In genomic region chr10:27783660-27784059, GRCh38 we compare ENCODE assay signal across 8 cellular contexts. TPM values are rescaled to one million over a fixed set of nuclear protein-coding genes. Genes with fewer than 3 reads are reported as not detected.
DNase-seq lines count a peak whose midpoint lies in the region; ATAC-seq and TF ChIP-seq lines count a peak whose summit lies in the region.

No MANE protein-coding gene starts in this region.

- no peaks in the 10 kb centered on the region for H3F3A ChIP-seq in SK-N-SH (replicated peaks; ENCODE audit: insufficient read depth)

- 0% methylated on average over 1 of the region's 1 CpG for WGBS in SK-N-SH (ENCODE audit: low lambda C conversion rate)

- CTCF ChIA-PET in SK-N-SH (lab: Yijun Ruan, JAX): no interaction called here

- H3K27me3 ChIP-seq in SK-N-SH (ENCODE audit: insufficient read depth) (peaks cover 7% of the 10 kb centered on the region; the same call in 1 of the 2 replicates), left lung (peaks cover 0 to 5% of the 10 kb centered on the region in 2 donors)

- POLR2A ChIA-PET in SK-N-SH (lab: Yijun Ruan, JAX): no interaction called here

- H3K36me3 Mint-ChIP-seq in activated naive CD4-positive, alpha-beta T cell treated with anti-CD3 and anti-CD28 coated beads, Interleukin-2, amount 50 U/mL, for 72 hours: peaks cover 7 to 8% of the 10 kb centered on the region in 2 donors

- no peak for TF ChIP-seq RAD21 in SK-N-SH (IDR thresholded peaks at IDR 0.05; ENCODE audit: low read length)

- H3K4me1 ChIP-seq in SK-N-SH (ENCODE audit: control insufficient read depth in 1 of 2, insufficient read depth in 2 of 2, low read depth in 1 of 2, low read length in 1 of 2) (no peaks in the 10 kb centered on the region), left lung (no peaks in the 10 kb centered on the region)

- peak; percentile 21; the same call in 1 of the 2 replicates for TF ChIP-seq CTCF in SK-N-SH (IDR thresholded peaks at IDR 0.05)
- TF ChIP-seq CTCF in left lung (IDR thresholded peaks at IDR 0.05): peak in 1 of 2 donors; percentile 17

- H3K27ac ChIP-seq in SK-N-SH (ENCODE audit: low read depth in 2 of 2, low read length in 1 of 2): no peak overlapping the region
- no peak overlapping the region for H3K27ac ChIP-seq in left lung

- intact Hi-C loops in left lung (cut with DNase I): no loop called here

- DNase-seq in SK-N-SH (no peak), M059J (ENCODE audit: low read depth) (peak; percentile 79), left lung (no peak)
- DNase-seq in activated naive CD4-positive, alpha-beta T cell treated with anti-CD3 and anti-CD28 coated beads, Interleukin-2, amount 50 U/mL, for 72 hours (ENCODE audit: low spot score in 2 of 2): no peak

- no peak for TF ChIP-seq EP300 in SK-N-SH (IDR thresholded peaks at IDR 0.05; ENCODE audit: borderline replicate concordance in 1 of 2, low read depth in 1 of 2, low read length in 1 of 2)

- H2AFZ ChIP-seq in SK-N-SH (ENCODE audit: low read depth): no peak overlapping the region

- no peaks in the 10 kb centered on the region for H3K36me3 ChIP-seq in SK-N-SH (replicated peaks in 1 of 2; ENCODE audit: control insufficient read depth in 1 of 2, insufficient read depth in 2 of 2, low read length in 1 of 2)
- no peaks in the 10 kb centered on the region for H3K36me3 ChIP-seq in left lung

- no peaks in the 10 kb centered on the region for H3K79me2 ChIP-seq in SK-N-SH (ENCODE audit: insufficient read depth)

- H3K9me3 ChIP-seq in SK-N-SH (no peaks in the 10 kb centered on the region), left lung (no peaks in the 10 kb centered on the region)

- H3K9ac ChIP-seq in SK-N-SH: no peak overlapping the region

- H3K4me2 ChIP-seq in SK-N-SH: no peak overlapping the region

- H3K9me3 Mint-ChIP-seq in activated naive CD4-positive, alpha-beta T cell treated with anti-CD3 and anti-CD28 coated beads, Interleukin-2, amount 50 U/mL, for 72 hours: peaks cover 0 to 6% of the 10 kb centered on the region in 2 donors

- no peak for ATAC-seq in SK-N-SH treated with all-trans-retinoic acid at 6 μM for 48 hours
- peak; percentile 36 to 77 for ATAC-seq in activated naive CD4-positive, alpha-beta T cell treated with anti-CD3 and anti-CD28 coated beads, Interleukin-2, amount 50 U/mL, for 72 hours
- peak; percentile 66 for ATAC-seq in left lung
- no peak for ATAC-seq in HG03460 (IDR thresholded peaks at IDR 0.05; ENCODE audit: unreplicated experiment)
- ATAC-seq in HG02571 (IDR thresholded peaks at IDR 0.05; ENCODE audit: unreplicated experiment): no peak
- no peak for ATAC-seq in GM21360 (IDR thresholded peaks at IDR 0.05; ENCODE audit: unreplicated experiment)

- H3K4me3 ChIP-seq in SK-N-SH (ENCODE audit: low read depth in 2 of 2, low read length in 1 of 2): no peak overlapping the region
- H3K4me3 ChIP-seq in left lung: no peak overlapping the region

- no peak overlapping the region for H3K27ac Mint-ChIP-seq in activated naive CD4-positive, alpha-beta T cell treated with anti-CD3 and anti-CD28 coated beads, Interleukin-2, amount 50 U/mL, for 72 hours

- no peaks in the 10 kb centered on the region for H4K20me1 ChIP-seq in SK-N-SH (ENCODE audit: insufficient read depth)

- H3K9me2 ChIP-seq in SK-N-SH: no peaks in the 10 kb centered on the region

TF ChIP-seq in SK-N-SH, 30 proteins besides CTCF, POLR2A, EP300 and RAD21 (continues in another document):
- TF ChIP-seq, protein P1, sequence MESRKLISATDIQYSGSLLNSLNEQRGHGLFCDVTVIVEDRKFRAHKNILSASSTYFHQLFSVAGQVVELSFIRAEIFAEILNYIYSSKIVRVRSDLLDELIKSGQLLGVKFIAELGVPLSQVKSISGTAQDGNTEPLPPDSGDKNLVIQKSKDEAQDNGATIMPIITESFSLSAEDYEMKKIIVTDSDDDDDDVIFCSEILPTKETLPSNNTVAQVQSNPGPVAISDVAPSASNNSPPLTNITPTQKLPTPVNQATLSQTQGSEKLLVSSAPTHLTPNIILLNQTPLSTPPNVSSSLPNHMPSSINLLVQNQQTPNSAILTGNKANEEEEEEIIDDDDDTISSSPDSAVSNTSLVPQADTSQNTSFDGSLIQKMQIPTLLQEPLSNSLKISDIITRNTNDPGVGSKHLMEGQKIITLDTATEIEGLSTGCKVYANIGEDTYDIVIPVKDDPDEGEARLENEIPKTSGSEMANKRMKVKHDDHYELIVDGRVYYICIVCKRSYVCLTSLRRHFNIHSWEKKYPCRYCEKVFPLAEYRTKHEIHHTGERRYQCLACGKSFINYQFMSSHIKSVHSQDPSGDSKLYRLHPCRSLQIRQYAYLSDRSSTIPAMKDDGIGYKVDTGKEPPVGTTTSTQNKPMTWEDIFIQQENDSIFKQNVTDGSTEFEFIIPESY (IDR thresholded peaks at IDR 0.05; ENCODE audit: borderline replicate concordance, low read depth): no peak
- no peak for TF ChIP-seq POLR2AphosphoS5 (IDR thresholded peaks at IDR 0.05; ENCODE audit: low read depth, low read length)
- no peak for TF ChIP-seq SMC3 (IDR thresholded peaks at IDR 0.05; ENCODE audit: low read depth, low read length)
- TF ChIP-seq YY1 (IDR thresholded peaks at IDR 0.05; ENCODE audit: low read depth): no peak
- no peak for TF ChIP-seq ELF1 (IDR thresholded peaks at IDR 0.05)
- TF ChIP-seq MEF2A (IDR thresholded peaks at IDR 0.05; ENCODE audit: borderline replicate concordance, low read depth): no peak
- TF ChIP-seq TEAD4 (IDR thresholded peaks at IDR 0.05; ENCODE audit: borderline replicate concordance, insufficient read depth): no peak
- no peak for TF ChIP-seq FOXM1 (IDR thresholded peaks at IDR 0.05; ENCODE audit: low read depth)
- TF ChIP-seq CHD2 (IDR thresholded peaks at IDR 0.05; ENCODE audit: low read length, partially characterized antibody): no peak
- TF ChIP-seq JUND (IDR thresholded peaks at IDR 0.05): no peak
- TF ChIP-seq MAX (IDR thresholded peaks at IDR 0.05; ENCODE audit: low read depth): no peak

TF ChIP-seq in SK-N-SH treated with all-trans-retinoic acid at 6 μM for 48 hours, 23 proteins besides CTCF, POLR2A, EP300 and RAD21 (continues in another document):
- TF ChIP-seq BACH2 (CRISPR knock-in tag; IDR thresholded peaks at IDR 0.05; ENCODE audit: borderline replicate concordance): no peak
- TF ChIP-seq ZNF565 (CRISPR knock-in tag; conservative IDR thresholded peaks at IDR 0.05; ENCODE audit: low read depth): no peak
- no peak for TF ChIP-seq ZFP30 (CRISPR knock-in tag; IDR thresholded peaks at IDR 0.05)
- TF ChIP-seq, protein P2, sequence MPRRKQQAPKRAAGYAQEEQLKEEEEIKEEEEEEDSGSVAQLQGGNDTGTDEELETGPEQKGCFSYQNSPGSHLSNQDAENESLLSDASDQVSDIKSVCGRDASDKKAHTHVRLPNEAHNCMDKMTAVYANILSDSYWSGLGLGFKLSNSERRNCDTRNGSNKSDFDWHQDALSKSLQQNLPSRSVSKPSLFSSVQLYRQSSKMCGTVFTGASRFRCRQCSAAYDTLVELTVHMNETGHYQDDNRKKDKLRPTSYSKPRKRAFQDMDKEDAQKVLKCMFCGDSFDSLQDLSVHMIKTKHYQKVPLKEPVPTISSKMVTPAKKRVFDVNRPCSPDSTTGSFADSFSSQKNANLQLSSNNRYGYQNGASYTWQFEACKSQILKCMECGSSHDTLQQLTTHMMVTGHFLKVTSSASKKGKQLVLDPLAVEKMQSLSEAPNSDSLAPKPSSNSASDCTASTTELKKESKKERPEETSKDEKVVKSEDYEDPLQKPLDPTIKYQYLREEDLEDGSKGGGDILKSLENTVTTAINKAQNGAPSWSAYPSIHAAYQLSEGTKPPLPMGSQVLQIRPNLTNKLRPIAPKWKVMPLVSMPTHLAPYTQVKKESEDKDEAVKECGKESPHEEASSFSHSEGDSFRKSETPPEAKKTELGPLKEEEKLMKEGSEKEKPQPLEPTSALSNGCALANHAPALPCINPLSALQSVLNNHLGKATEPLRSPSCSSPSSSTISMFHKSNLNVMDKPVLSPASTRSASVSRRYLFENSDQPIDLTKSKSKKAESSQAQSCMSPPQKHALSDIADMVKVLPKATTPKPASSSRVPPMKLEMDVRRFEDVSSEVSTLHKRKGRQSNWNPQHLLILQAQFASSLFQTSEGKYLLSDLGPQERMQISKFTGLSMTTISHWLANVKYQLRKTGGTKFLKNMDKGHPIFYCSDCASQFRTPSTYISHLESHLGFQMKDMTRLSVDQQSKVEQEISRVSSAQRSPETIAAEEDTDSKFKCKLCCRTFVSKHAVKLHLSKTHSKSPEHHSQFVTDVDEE (CRISPR knock-in tag; IDR thresholded peaks at IDR 0.05): no peak
- TF ChIP-seq CREB5 (CRISPR knock-in tag; IDR thresholded peaks at IDR 0.05; ENCODE audit: low read depth): no peak
- TF ChIP-seq ZFP3 (CRISPR knock-in tag; IDR thresholded peaks at IDR 0.05): no peak
- no peak for TF ChIP-seq CSDC2 (CRISPR knock-in tag; IDR thresholded peaks at IDR 0.05)
- no peak for TF ChIP-seq TOX (CRISPR knock-in tag; IDR thresholded peaks at IDR 0.05; ENCODE audit: borderline replicate concordance)
- no peak for TF ChIP-seq ARNTL (CRISPR knock-in tag; IDR thresholded peaks at IDR 0.05; ENCODE audit: borderline replicate concordance, low read depth)
- TF ChIP-seq PPARA (CRISPR knock-in tag; IDR thresholded peaks at IDR 0.05; ENCODE audit: borderline replicate concordance): no peak

RNA-seq across cellular contexts. Expression of gene MKX, which starts 38.0 kb away (rescaled TPM):
- not detected in 2 replicates for polyA plus RNA-seq in SK-N-SH (2012; rRNA removed)
- polyA plus RNA-seq in SK-N-SH (2012; cell fraction: cytosol; rRNA removed): not detected in 2 replicates
- not detected in 2 replicates for polyA plus RNA-seq in SK-N-SH (2012; cell fraction: nucleus; rRNA removed)
- total RNA-seq in M059J (2014; rRNA removed; shearing (Covaris generic)): 0.64 and 1.8 TPM in 2 replicates
- not detected for total RNA-seq in activated naive CD4-positive, alpha-beta T cell treated with anti-CD3 and anti-CD28 coated beads, Interleukin-2, amount 50 U/mL, for 72 hours
- 1 to 10 TPM in 1 of 2 donors, under 1 TPM in 1; 0.29 to 1.3 TPM for total RNA-seq in left lung

Comparison
In these comparisons a context has a peak if more than half of its experiments do, and no peak if none do; other contexts are left out.
1. ATAC-seq: peak in activated naive CD4-positive, alpha-beta T cell treated with anti-CD3 and anti-CD28 coated beads, Interleukin-2, amount 50 U/mL, for 72 hours (2 of 2) and left lung (single experiment); none in SK-N-SH treated with all-trans-retinoic acid at 6 μM for 48 hours (single experiment), HG03460 (single experiment), HG02571 (single experiment) and GM21360 (single experiment).